8 cellular contexts compared by ENCODE assay signal in genomic region chr12:121579190-121579791, GRCh38. TPM values are rescaled to one million over a fixed set of nuclear protein-coding genes. Genes with fewer than 3 reads are reported as not detected.
DNase-seq lines count a peak whose midpoint lies in the region; ATAC-seq and TF ChIP-seq lines count a peak whose summit lies in the region.

No MANE protein-coding gene starts in this region.

- no peak for TF ChIP-seq EP300 in SK-N-SH (IDR thresholded peaks at IDR 0.05; ENCODE audit: borderline replicate concordance in 1 of 2, low read depth in 1 of 2, low read length in 1 of 2)

- H3K4me1 Mint-ChIP-seq in stimulated activated naive B cell treated with anti-CD40 and anti-IgM and Interleukin-4, amounts not matched to agents 10 μg/mL and 1 μg/mL and 100 μg/mL, for 72 hours = peaks cover 27 to 49% of the 10 kb centered on the region in 2 donors

- peak overlapping the region; percentile 90 to 98 for H3K27ac ChIP-seq in SK-N-SH (ENCODE audit: low read depth in 2 of 2, low read length in 1 of 2)
- peak overlapping the region; percentile 26 to 37 for H3K27ac ChIP-seq in left lung

- H3K4me3 Mint-ChIP-seq in stimulated activated naive B cell treated with anti-CD40 and anti-IgM and Interleukin-4, amounts not matched to agents 10 μg/mL and 1 μg/mL and 100 μg/mL, for 72 hours = peak overlapping the region; percentile 90 to 91

- H3K36me3 ChIP-seq in SK-N-SH (replicated peaks in 1 of 2; ENCODE audit: control insufficient read depth in 1 of 2, insufficient read depth in 2 of 2, low read length in 1 of 2) = peaks cover 14% of the 10 kb centered on the region in 2 experiments
- H3K36me3 ChIP-seq in left lung = no peaks in the 10 kb centered on the region

- POLR2A ChIA-PET in SK-N-SH (lab: Yijun Ruan, JAX) = interaction anchor here (0.6 to 1.4 kb wide), 4 partner anchors 42 to 1786 kb away, joined by 3 to 6 read pairs (median 6); no protein-coding TSS in a partner anchor

- H3K9me3 ChIP-seq in SK-N-SH (no peaks in the 10 kb centered on the region), left lung (no peaks in the 10 kb centered on the region)

- peak overlapping the region; percentile 93 for H2AFZ ChIP-seq in SK-N-SH (ENCODE audit: low read depth)

- H3K27me3 Mint-ChIP-seq in stimulated activated naive B cell treated with anti-CD40 and anti-IgM and Interleukin-4, amounts not matched to agents 10 μg/mL and 1 μg/mL and 100 μg/mL, for 72 hours = no peaks in the 10 kb centered on the region

- peaks cover 25 to 32% of the 10 kb centered on the region in 2 experiments; a peak in 3 of 4 replicates for H3K4me1 ChIP-seq in SK-N-SH (ENCODE audit: control insufficient read depth in 1 of 2, insufficient read depth in 2 of 2, low read depth in 1 of 2, low read length in 1 of 2)
- peaks cover 26 to 54% of the 10 kb centered on the region in 2 donors for H3K4me1 ChIP-seq in left lung

- H3F3A ChIP-seq in SK-N-SH (replicated peaks; ENCODE audit: insufficient read depth) = peaks cover 42% of the 10 kb centered on the region

- TF ChIP-seq CTCF in SK-N-SH (IDR thresholded peaks at IDR 0.05) = no peak
- TF ChIP-seq CTCF in cardiac fibroblast (IDR thresholded peaks at IDR 0.05; ENCODE audit: low read depth, low read length) = no peak
- no peak for TF ChIP-seq CTCF in left lung (IDR thresholded peaks at IDR 0.05)

- TF ChIP-seq RAD21 in SK-N-SH (IDR thresholded peaks at IDR 0.05; ENCODE audit: low read length) = no peak

- peak overlapping the region; percentile 96 for H3K4me2 ChIP-seq in SK-N-SH

- no peaks in the 10 kb centered on the region for H3K9me3 Mint-ChIP-seq in stimulated activated naive B cell treated with anti-CD40 and anti-IgM and Interleukin-4, amounts not matched to agents 10 μg/mL and 1 μg/mL and 100 μg/mL, for 72 hours

- peak overlapping the region; percentile 64 to 87 for H3K4me3 ChIP-seq in SK-N-SH (ENCODE audit: low read depth in 2 of 2, low read length in 1 of 2)
- peak overlapping the region; percentile 63 to 65 for H3K4me3 ChIP-seq in cardiac fibroblast (replicated peaks in 1 of 2; ENCODE audit: low read depth in 2 of 2, low read length in 2 of 2)
- peak overlapping the region; percentile 61 to 64 for H3K4me3 ChIP-seq in left lung

- H3K27me3 ChIP-seq in SK-N-SH (ENCODE audit: insufficient read depth) (no peaks in the 10 kb centered on the region), left lung (peaks cover 0 to 8% of the 10 kb centered on the region in 2 donors)

- ATAC-seq in SK-N-SH treated with all-trans-retinoic acid at 6 μM for 48 hours (no peak), left lung (peak; percentile 19)
- peak; percentile 22 to 24 for ATAC-seq in stimulated activated naive B cell treated with anti-CD40 and anti-IgM and Interleukin-4, amounts not matched to agents 10 μg/mL and 1 μg/mL and 100 μg/mL, for 72 hours (replicated peaks)

- H4K20me1 ChIP-seq in SK-N-SH (ENCODE audit: insufficient read depth) = no peaks in the 10 kb centered on the region

- H3K9ac ChIP-seq in SK-N-SH = peak overlapping the region; percentile 91

- peaks cover 0 to 2% of the 10 kb centered on the region in 2 donors for H3K36me3 Mint-ChIP-seq in stimulated activated naive B cell treated with anti-CD40 and anti-IgM and Interleukin-4, amounts not matched to agents 10 μg/mL and 1 μg/mL and 100 μg/mL, for 72 hours

- peak overlapping the region; percentile 97 for H3K27ac Mint-ChIP-seq in stimulated activated naive B cell treated with anti-CD40 and anti-IgM and Interleukin-4, amounts not matched to agents 10 μg/mL and 1 μg/mL and 100 μg/mL, for 72 hours

- peak; percentile 76 for DNase-seq in SK-N-SH
- DNase-seq in T-helper 22 cell (ENCODE audit: low read depth) = peak; percentile 33
- peak; percentile 17 to 24 for DNase-seq in cardiac fibroblast (ENCODE audit: low read depth in 2 of 2)
- DNase-seq in left lung = peak; percentile 53 to 85
- no peak for DNase-seq in stimulated activated naive B cell treated with anti-CD40 and anti-IgM and Interleukin-4, amounts not matched to agents 10 μg/mL and 1 μg/mL and 100 μg/mL, for 72 hours
- no peak for DNase-seq in NCI-H1930 (lab: John Stamatoyannopoulos, UW)
- DNase-seq in amniotic stem cell (lab: John Stamatoyannopoulos, UW) = no peak

- no peaks in the 10 kb centered on the region for H3K9me2 ChIP-seq in SK-N-SH

- H3K79me2 ChIP-seq in SK-N-SH (ENCODE audit: insufficient read depth) = peaks cover 18% of the 10 kb centered on the region

- whole genome bisulfite sequencing in SK-N-SH (ENCODE audit: low lambda C conversion rate) = 4% methylated on average over 27 of the region's 53 CpGs

- CTCF ChIA-PET in SK-N-SH (lab: Yijun Ruan, JAX) = interaction anchor here (0.8 to 4.6 kb wide), 4 partner anchors 9 to 90 kb away, joined by 3 to 29 read pairs (median 6); partner anchors contain the start of genes MORN3 and ORAI1

- intact Hi-C loops in left lung (cut with DNase I) = loop anchor here in 1 of 2 donors (10.0 kb wide), 1 partner anchor 46 kb away; the partner anchor contains the start of gene ORAI1

TF ChIP-seq in SK-N-SH, 30 proteins besides CTCF, POLR2A, EP300 and RAD21:
- TF ChIP-seq NRF1 (IDR thresholded peaks at IDR 0.05; ENCODE audit: low read depth, low read length) = no peak
- no peak for TF ChIP-seq MXI1 (IDR thresholded peaks at IDR 0.05; ENCODE audit: low read depth, low read length)
- no peak for TF ChIP-seq NFIC (IDR thresholded peaks at IDR 0.05; ENCODE audit: borderline replicate concordance)
- no peak for TF ChIP-seq FOXM1 (IDR thresholded peaks at IDR 0.05; ENCODE audit: low read depth)
- no peak for TF ChIP-seq ELF1 (IDR thresholded peaks at IDR 0.05)
- TF ChIP-seq TAF1 (IDR thresholded peaks at IDR 0.05; ENCODE audit: borderline replicate concordance, low read depth, low read length) = no peak
- no peak for TF ChIP-seq SMC3 (IDR thresholded peaks at IDR 0.05; ENCODE audit: low read depth, low read length)
- no peak for TF ChIP-seq YY1 (IDR thresholded peaks at IDR 0.05; ENCODE audit: low read depth)
- TF ChIP-seq FOSL2 (IDR thresholded peaks at IDR 0.05; ENCODE audit: borderline replicate concordance, low read depth) = no peak
- no peak for TF ChIP-seq GABPA (IDR thresholded peaks at IDR 0.05; ENCODE audit: low read depth)

TF ChIP-seq in SK-N-SH treated with all-trans-retinoic acid at 6 μM for 48 hours, 23 proteins besides CTCF, POLR2A, EP300 and RAD21:
- no peak for TF ChIP-seq RARB (CRISPR knock-in tag; IDR thresholded peaks at IDR 0.05)
- no peak for TF ChIP-seq ARNTL (CRISPR knock-in tag; IDR thresholded peaks at IDR 0.05; ENCODE audit: borderline replicate concordance, low read depth)
- no peak for TF ChIP-seq CSDC2 (CRISPR knock-in tag; IDR thresholded peaks at IDR 0.05)

RNA-seq across cellular contexts. Expression of gene KDM2B, which starts 1.5 kb away (rescaled TPM):
- 9.6 and 11.5 TPM in 2 replicates for polyA plus RNA-seq in SK-N-SH (2012; rRNA removed)
- 8.2 and 11.0 TPM in 2 replicates for polyA plus RNA-seq in SK-N-SH (2012; cell fraction: cytosol; rRNA removed)
- 25.9 and 32.9 TPM in 2 replicates for polyA plus RNA-seq in SK-N-SH (2012; cell fraction: nucleus; rRNA removed)
- total RNA-seq in left lung = 10 to 100 TPM; 22.9 to 37.1 TPM

RNA-seq across cellular contexts. Expression of gene ORAI1, which starts 47.0 kb away (rescaled TPM):
- 13.2 and 16.6 TPM in 2 replicates for polyA plus RNA-seq in SK-N-SH (2012; rRNA removed)
- polyA plus RNA-seq in SK-N-SH (2012; cell fraction: cytosol; rRNA removed) = 6.8 and 12.5 TPM in 2 replicates
- polyA plus RNA-seq in SK-N-SH (2012; cell fraction: nucleus; rRNA removed) = 6.0 and 6.1 TPM in 2 replicates
- 10 to 100 TPM; 25.2 to 39.5 TPM for total RNA-seq in left lung

Comparison
In these comparisons a context has a peak if more than half of its experiments do, and no peak if none do; other contexts are left out.
1. DNase-seq: peak in SK-N-SH (single experiment), T-helper 22 cell (single experiment), cardiac fibroblast (2 of 2) and left lung (2 of 2); none in stimulated activated naive B cell treated with anti-CD40 and anti-IgM and Interleukin-4, amounts not matched to agents 10 μg/mL and 1 μg/mL and 100 μg/mL, for 72 hours (single experiment), NCI-H1930 (0 of 2) and amniotic stem cell (single experiment).
2. Peak in every context shown above with its lines, with median percentiles within 50 percentile points of each other: H3K4me3 ChIP-seq.